Comparison of ENCODE assay signal across 22 cellular contexts in genomic region chr3:42533161-42533897, GRCh38. TPM values are rescaled to one million over a fixed set of nuclear protein-coding genes. Genes with fewer than 3 reads are reported as not detected.
DNase-seq lines count a peak whose midpoint lies in the region; ATAC-seq, FAIRE-seq and TF ChIP-seq lines count a peak whose summit lies in the region.
"Had no signal": no experiment of that assay in that cellular context is flagged by ENCODE, and none has a peak within 500 bp of the region (broad histone marks: within the 10 kb centered on the region; RNA-seq: fewer than 3 reads in every experiment).

No MANE protein-coding gene starts in this region.

- no peak for FAIRE-seq in H1 (lab: Jason Lieb, UNC)
- FAIRE-seq: GM12891, HTR-8/SVneo had no signal

- no peak overlapping the region for H4K91ac ChIP-seq in H1 (replicated peaks; ENCODE audit: insufficient read length, low read length)

- no peaks in the 10 kb centered on the region for H3K27me3 Mint-ChIP-seq in activated CD4-positive, alpha-beta T cell treated with anti-CD3 and anti-CD28 coated beads, Interleukin-2, amount 10 ng/mL, durations not matched to agents 7 days and 5 days

- H3K23me2 ChIP-seq in H1 (ENCODE audit: low read depth, low read length): peaks cover 6% of the 10 kb centered on the region; the same call in 1 of the 2 replicates

- peak overlapping the region; percentile 42 for H3K27ac Mint-ChIP-seq in activated CD4-positive, alpha-beta T cell treated with anti-CD3 and anti-CD28 coated beads, Interleukin-2, amount 10 ng/mL, durations not matched to agents 7 days and 5 days

- no peak overlapping the region for H3K4me3 Mint-ChIP-seq in activated CD4-positive, alpha-beta T cell treated with anti-CD3 and anti-CD28 coated beads, Interleukin-2, amount 10 ng/mL, durations not matched to agents 7 days and 5 days
- H3K4me3 Mint-ChIP-seq: naive B cell had no signal

- no peak overlapping the region for H2BK15ac ChIP-seq in H1 (ENCODE audit: low read length)

- H4K20me1 ChIP-seq in H1 (replicated peaks in 1 of 2; ENCODE audit: control insufficient read depth in 1 of 2, insufficient read depth in 2 of 2, low read length in 2 of 2): peaks cover 0 to 1% of the 10 kb centered on the region in 2 experiments

- peak overlapping the region; percentile 32 for H2BK5ac ChIP-seq in H1 (ENCODE audit: low read depth, low read length)

- no peak for ATAC-seq in GM21360 (IDR thresholded peaks at IDR 0.05; ENCODE audit: unreplicated experiment)

- H3K4me1 Mint-ChIP-seq in activated CD4-positive, alpha-beta T cell treated with anti-CD3 and anti-CD28 coated beads, Interleukin-2, amount 10 ng/mL, durations not matched to agents 7 days and 5 days: peaks cover 65% of the 10 kb centered on the region

- H3K18ac ChIP-seq in H1 (ENCODE audit: extremely low read depth, low read length): no peak overlapping the region

- H3K27me3 ChIP-seq in H1 (replicated peaks in 1 of 4; ENCODE audit: control insufficient read depth in 3 of 4, extremely low read depth in 1 of 4, insufficient read depth in 3 of 4, low read length in 3 of 4): peaks cover 0 to 2% (median 0%) of the 10 kb centered on the region in 4 experiments; a peak in 1 of 7 replicates
- H3K27me3 ChIP-seq: esophagus muscularis mucosa, SJCRH30 had no signal

- H3K4me3 ChIP-seq in H1 (ENCODE audit: extremely low read depth in 1 of 4, insufficient read depth in 2 of 4, low read depth in 3 of 4, low read length in 4 of 4): no peak overlapping the region
- H3K4me3 ChIP-seq: esophagus muscularis mucosa, SJCRH30, skin epidermis had no signal

- H2BK20ac ChIP-seq in H1 (ENCODE audit: low read length): peak overlapping the region; percentile 98

- H3K36me3 ChIP-seq in H1 (ENCODE audit: control insufficient read depth in 2 of 4, insufficient read depth in 4 of 4, low read length in 3 of 4): no peaks in the 10 kb centered on the region
- H3K36me3 ChIP-seq: esophagus muscularis mucosa, SJCRH30 had no signal

- no peak overlapping the region for H3K56ac ChIP-seq in H1 (replicated peaks; ENCODE audit: insufficient read length, low read depth, low read length)

- H3K9me3 ChIP-seq in H1 (ENCODE audit: insufficient read depth in 2 of 2, low read depth in 1 of 2, low read length in 1 of 2): no peaks in the 10 kb centered on the region
- H3K9me3 ChIP-seq: esophagus muscularis mucosa, SJCRH30 had no signal

- no peak overlapping the region for H3K4ac ChIP-seq in H1 (replicated peaks; ENCODE audit: insufficient read length, low read depth, low read length)

- no peak overlapping the region; the same call in 1 of the 2 replicates for H2BK12ac ChIP-seq in H1 (ENCODE audit: low read depth, low read length)

- POLR2A ChIA-PET in activated CD4-positive, alpha-beta T cell treated with anti-CD3 and anti-CD28 coated beads, Interleukin-2, amount 10 ng/mL, durations not matched to agents 7 days and 5 days (lab: Charles Lee): no interaction called here
- POLR2A ChIA-PET in H1 (lab: Charles Lee; ENCODE audit: partially characterized antibody): interaction anchor here (1.2 to 1.3 kb wide), 2 partner anchors 9 to 17 kb away, joined by 3 read pairs; no protein-coding TSS in a partner anchor

- CTCF ChIA-PET in activated CD4-positive, alpha-beta T cell treated with anti-CD3 and anti-CD28 coated beads, Interleukin-2, amount 10 ng/mL, durations not matched to agents 7 days and 5 days (lab: Charles Lee): interaction anchor here (0.7 to 3.8 kb wide), 5 partner anchors 8 to 32 kb away, joined by 3 to 20 read pairs (median 9); partner anchors contain the start of gene VIPR1
- CTCF ChIA-PET in H1 (lab: Charles Lee; ENCODE audit: partially characterized antibody): interaction anchor here (0.7 to 23.9 kb wide), 9 partner anchors 13 to 304 kb away, joined by 3 to 458 read pairs (median 5); partner anchors contain the start of gene VIPR1

- peaks cover 34% of the 10 kb centered on the region for H3K36me3 Mint-ChIP-seq in activated CD4-positive, alpha-beta T cell treated with anti-CD3 and anti-CD28 coated beads, Interleukin-2, amount 10 ng/mL, durations not matched to agents 7 days and 5 days (ENCODE audit: low read depth)
- H3K36me3 Mint-ChIP-seq: naive B cell had no signal

- DNase-seq in activated CD4-positive, alpha-beta T cell treated with anti-CD3 and anti-CD28 coated beads, Interleukin-2, amount 10 ng/mL, durations not matched to agents 7 days and 5 days: no peak
- no peak for DNase-seq in activated CD4-positive, alpha-beta T cell treated with anti-CD3 and anti-CD28 coated beads for 4 hours
- DNase-seq in NCI-H524 treated with DMSO at 0.1 percent for 48 hours (lab: John Stamatoyannopoulos, UW): peak; percentile 51
- no peak for DNase-seq in H1 (ENCODE audit: low read depth in 1 of 2, low spot score in 2 of 2)
- peak; percentile 52 for DNase-seq in occipital lobe (lab: John Stamatoyannopoulos, UW)
- DNase-seq in stimulated activated naive CD4-positive, alpha-beta T cell (lab: John Stamatoyannopoulos, UW): no peak
- DNase-seq in C1 segment of cervical spinal cord (lab: John Stamatoyannopoulos, UW): no peak
- DNase-seq: activated CD4-positive, alpha-beta T cell treated with anti-CD3 and anti-CD28 coated beads for 1 hour; DMS 273 treated with DMSO at 0.1 percent for 48 hours; GDM1; Kasumi-1; naive B cell; NCI-H1105; NCI-H69; SJCRH30; stimulated activated CD4-positive, alpha-beta T cell treated with anti-CD3 and anti-CD28 coated beads, Interleukin-4, amount 100 ng/mL, for 1 hour had no signal

- 67% methylated on average over 7 of the region's 7 CpGs; no CpG with 5 or more reads in 1 of the 2 experiments for WGBS in H1 (ENCODE audit: extremely low coverage in 1 of 2, insufficient coverage in 1 of 2, insufficient read length in 1 of 2, insufficient replicate concordance in 2 of 2, low coverage in 1 of 2, low lambda C conversion rate in 2 of 2, missing lambda C conversion rate in 1 of 2), 2 experiments

- no peak for TF ChIP-seq POLR2A in H1 (IDR thresholded peaks at IDR 0.05; ENCODE audit: control extremely low read depth in 1 of 2, low read depth in 2 of 2, low read length in 2 of 2)

- H3K79me1 ChIP-seq in H1 (ENCODE audit: low read depth, low read length): no peaks in the 10 kb centered on the region

- H2AFZ ChIP-seq in H1 (ENCODE audit: low read length): no peak overlapping the region

- peaks cover 3 to 18% (median 6%) of the 10 kb centered on the region in 4 experiments for H3K4me1 ChIP-seq in H1 (replicated peaks in 1 of 4; ENCODE audit: control insufficient read depth in 3 of 4, insufficient read depth in 4 of 4, low read length in 3 of 4)
- H3K4me1 ChIP-seq: esophagus muscularis mucosa, SJCRH30 had no signal

- no peak overlapping the region for H3K27ac ChIP-seq in H1 (ENCODE audit: low read depth, low read length)
- H3K27ac ChIP-seq: 22Rv1, esophagus muscularis mucosa, SJCRH30, skin epidermis had no signal

- no peak overlapping the region for H2BK120ac ChIP-seq in H1 (replicated peaks; ENCODE audit: low read depth, low read length)

- H3K9ac ChIP-seq in H1 (replicated peaks in 1 of 4; ENCODE audit: extremely low read depth in 1 of 4, low read depth in 3 of 4, low read length in 3 of 4): no peak overlapping the region

- H4K8ac ChIP-seq in H1 (ENCODE audit: extremely low read depth, insufficient read depth, low read length): no peak overlapping the region

- no peak for TF ChIP-seq CTCF in H1 (IDR thresholded peaks at IDR 0.05; ENCODE audit: control extremely low read depth in 1 of 3, insufficient read depth in 1 of 3, low read depth in 1 of 3, low read length in 3 of 3)

- no peak for TF ChIP-seq EP300 in H1 (IDR thresholded peaks at IDR 0.05; ENCODE audit: borderline replicate concordance in 1 of 2, low read depth in 2 of 2, low read length in 2 of 2)

- H3K79me2 ChIP-seq in H1 (ENCODE audit: control insufficient read depth in 1 of 2, insufficient read depth in 2 of 2, low read length in 2 of 2): no peaks in the 10 kb centered on the region

- H3K14ac ChIP-seq in H1 (ENCODE audit: insufficient read length): no peak overlapping the region

- peaks cover 5% of the 10 kb centered on the region for H3K9me3 Mint-ChIP-seq in activated CD4-positive, alpha-beta T cell treated with anti-CD3 and anti-CD28 coated beads, Interleukin-2, amount 10 ng/mL, durations not matched to agents 7 days and 5 days

- no peak overlapping the region for H4K5ac ChIP-seq in H1 (ENCODE audit: insufficient read length, low read depth, low read length)

- H3K23ac ChIP-seq in H1 (ENCODE audit: insufficient read length): no peak overlapping the region

- TF ChIP-seq RAD21 in H1 (IDR thresholded peaks at IDR 0.05 in 1 of 2, conservative IDR thresholded peaks at IDR 0.05 in 1 of 2; ENCODE audit: low read depth in 2 of 2, low read length in 2 of 2): no peak

- H2AK5ac ChIP-seq in H1 (ENCODE audit: low read depth, low read length): no peak overlapping the region

- 0 out of 4 replicates have a peak overlapping the region, but pooled peaks of 1 of the 2 experiments have one; percentile 12 for H3K4me2 ChIP-seq in H1 (ENCODE audit: insufficient read depth in 1 of 2, low read depth in 2 of 2, low read length in 2 of 2)

RNA-seq across cellular contexts. Expression of gene VIPR1, which starts 30.9 kb away (rescaled TPM):
- 10 to 100 TPM; 19.9 to 21.3 TPM for total RNA-seq in activated CD4-positive, alpha-beta T cell treated with anti-CD3 and anti-CD28 coated beads, Interleukin-2, amount 10 ng/mL, durations not matched to agents 7 days and 5 days
- 10.1 and 11.3 TPM in 2 replicates for total RNA-seq in H1 (2021; fragmentation: NEBNext Ultra II Directional; extraction: Animal tissue kit (Norgen Biotek cat#: 25700))
- 7.8 and 11.1 TPM in 2 replicates for polyA plus RNA-seq in H1 (2011; rRNA removed)
- 8.5 TPM for polyA plus RNA-seq in H1 (2011; cell fraction: cytosol; rRNA removed)
- 44.7 TPM for polyA plus RNA-seq in H1 (2011; cell fraction: nucleus; rRNA removed)
- polyA plus RNA-seq in H1 (2012, experiment 1 of 2): 8.8 to 11.3 TPM (median 9.7 TPM) in 4 replicates
- polyA plus RNA-seq in H1 (2012, experiment 2 of 2): 7.9 TPM
- 6.8 TPM for polyA plus RNA-seq in H1 (2013, experiment 1 of 2)
- 6.5 TPM for polyA plus RNA-seq in H1 (2013, experiment 2 of 2)
- polyA minus RNA-seq in H1 (2011; rRNA and poly(A)+ RNA removed): 9.8 and 15.7 TPM in 2 replicates
- 21.9 TPM for polyA minus RNA-seq in H1 (2011; cell fraction: cytosol; rRNA and poly(A)+ RNA removed)
- 21.9 TPM for polyA minus RNA-seq in H1 (2011; cell fraction: nucleus; rRNA and poly(A)+ RNA removed)
- total RNA-seq in occipital lobe: 0.16 TPM
- total RNA-seq: SJCRH30 had no signal

RNA-seq across cellular contexts. Expression of gene SEC22C, which starts 48.4 kb away (rescaled TPM):
- 10 to 100 TPM; 56.0 to 58.9 TPM for total RNA-seq in activated CD4-positive, alpha-beta T cell treated with anti-CD3 and anti-CD28 coated beads, Interleukin-2, amount 10 ng/mL, durations not matched to agents 7 days and 5 days
- total RNA-seq in H1 (2021; fragmentation: NEBNext Ultra II Directional; extraction: Animal tissue kit (Norgen Biotek cat#: 25700)): 38.3 and 38.5 TPM in 2 replicates
- 19.8 and 23.4 TPM in 2 replicates for polyA plus RNA-seq in H1 (2011; rRNA removed)
- 25.6 TPM for polyA plus RNA-seq in H1 (2011; cell fraction: cytosol; rRNA removed)
- polyA plus RNA-seq in H1 (2011; cell fraction: nucleus; rRNA removed): 22.7 TPM
- 25.4 to 32.0 TPM (median 31.8 TPM) in 4 replicates for polyA plus RNA-seq in H1 (2012, experiment 1 of 2)
- polyA plus RNA-seq in H1 (2012, experiment 2 of 2): 19.9 TPM
- polyA plus RNA-seq in H1 (2013, experiment 1 of 2): 30.9 TPM
- 32.7 TPM for polyA plus RNA-seq in H1 (2013, experiment 2 of 2)
- polyA minus RNA-seq in H1 (2011; rRNA and poly(A)+ RNA removed): 20.6 and 29.3 TPM in 2 replicates
- polyA minus RNA-seq in H1 (2011; cell fraction: cytosol; rRNA and poly(A)+ RNA removed): 18.1 TPM
- polyA minus RNA-seq in H1 (2011; cell fraction: nucleus; rRNA and poly(A)+ RNA removed): 19.2 TPM
- total RNA-seq in occipital lobe: 78.5 TPM

RNA-seq across cellular contexts. Expression of gene SS18L2, which starts 57.3 kb away (rescaled TPM):
- 10 to 100 TPM; 48.9 to 63.6 TPM for total RNA-seq in activated CD4-positive, alpha-beta T cell treated with anti-CD3 and anti-CD28 coated beads, Interleukin-2, amount 10 ng/mL, durations not matched to agents 7 days and 5 days
- total RNA-seq in H1 (2021; fragmentation: NEBNext Ultra II Directional; extraction: Animal tissue kit (Norgen Biotek cat#: 25700)): 80.7 and 82.7 TPM in 2 replicates
- 32.1 and 61.2 TPM in 2 replicates for polyA plus RNA-seq in H1 (2011; rRNA removed)
- polyA plus RNA-seq in H1 (2011; cell fraction: cytosol; rRNA removed): 73.3 TPM
- 21.5 TPM for polyA plus RNA-seq in H1 (2011; cell fraction: nucleus; rRNA removed)
- polyA plus RNA-seq in H1 (2012, experiment 1 of 2): 82.1 to 130 TPM (median 92.2 TPM) in 4 replicates
- polyA plus RNA-seq in H1 (2012, experiment 2 of 2): 61.5 TPM
- 91.7 TPM for polyA plus RNA-seq in H1 (2013, experiment 1 of 2)
- 91.6 TPM for polyA plus RNA-seq in H1 (2013, experiment 2 of 2)
- 24.6 and 29.3 TPM in 2 replicates for polyA minus RNA-seq in H1 (2011; rRNA and poly(A)+ RNA removed)
- polyA minus RNA-seq in H1 (2011; cell fraction: cytosol; rRNA and poly(A)+ RNA removed): 19.2 TPM
- 24.3 TPM for polyA minus RNA-seq in H1 (2011; cell fraction: nucleus; rRNA and poly(A)+ RNA removed)
- 26.4 TPM for total RNA-seq in occipital lobe

Comparison
In these comparisons a context has a peak if more than half of its experiments do, and no peak if none do; other contexts are left out.
1. DNase-seq: peak in NCI-H524 treated with DMSO at 0.1 percent for 48 hours (single experiment) and occipital lobe (single experiment); none in activated CD4-positive, alpha-beta T cell treated with anti-CD3 and anti-CD28 coated beads, Interleukin-2, amount 10 ng/mL, durations not matched to agents 7 days and 5 days (single experiment), activated CD4-positive, alpha-beta T cell treated with anti-CD3 and anti-CD28 coated beads for 4 hours (0 of 2), H1 (0 of 2), stimulated activated naive CD4-positive, alpha-beta T cell (0 of 6) and C1 segment of cervical spinal cord (0 of 14).